ENCODE assay signal across 1 cellular context in the genomic region with DNA sequence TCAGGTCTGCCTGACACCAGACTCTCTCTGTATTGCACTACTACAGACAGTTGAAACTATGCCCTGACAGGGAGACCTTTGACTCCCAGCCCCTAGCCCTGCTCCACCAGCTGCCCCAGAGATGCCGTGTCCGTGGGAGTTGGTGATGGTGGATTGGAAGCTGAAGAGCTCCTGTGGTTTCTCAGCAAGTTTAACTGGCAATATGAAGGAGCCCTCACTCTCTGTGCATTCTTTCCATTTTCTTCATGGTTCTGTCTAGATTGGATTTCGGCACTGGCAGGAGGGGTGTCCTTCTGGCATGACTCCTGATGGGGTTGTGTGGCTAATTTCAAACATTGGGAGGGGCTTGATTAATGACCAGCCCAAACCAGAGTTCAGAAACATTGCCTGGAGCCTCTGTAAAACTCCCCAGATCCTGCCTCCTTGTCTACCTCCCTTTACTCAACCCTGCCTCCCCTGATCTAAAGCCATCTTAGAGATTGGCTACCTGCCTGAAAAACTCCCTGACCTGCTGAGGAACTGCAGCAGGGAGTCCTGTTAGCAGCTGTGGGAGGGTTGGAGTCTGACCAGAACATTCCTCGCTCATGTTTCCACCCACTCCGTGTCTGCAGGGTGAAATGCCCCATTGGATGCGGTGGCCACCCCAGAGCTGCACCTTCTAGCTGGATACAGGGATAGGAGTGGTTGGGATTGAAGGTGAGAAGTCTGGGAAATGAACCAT.
TF ChIP-seq lines count a peak whose summit lies in the region.

No MANE protein-coding gene starts in this region.

TF ChIP-seq in H1, 55 proteins besides CTCF, POLR2A, EP300 and RAD21 (continued from another document):
- TF ChIP-seq, protein P1, sequence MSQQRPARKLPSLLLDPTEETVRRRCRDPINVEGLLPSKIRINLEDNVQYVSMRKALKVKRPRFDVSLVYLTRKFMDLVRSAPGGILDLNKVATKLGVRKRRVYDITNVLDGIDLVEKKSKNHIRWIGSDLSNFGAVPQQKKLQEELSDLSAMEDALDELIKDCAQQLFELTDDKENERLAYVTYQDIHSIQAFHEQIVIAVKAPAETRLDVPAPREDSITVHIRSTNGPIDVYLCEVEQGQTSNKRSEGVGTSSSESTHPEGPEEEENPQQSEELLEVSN (IDR thresholded peaks at IDR 0.05) = no peak
- no peak for TF ChIP-seq YY1 (IDR thresholded peaks at IDR 0.05; ENCODE audit: low read depth, low read length)
- TF ChIP-seq TAF1 (IDR thresholded peaks at IDR 0.05; ENCODE audit: low read depth, low read length) = no peak
- no peak for TF ChIP-seq SIX5 (IDR thresholded peaks at IDR 0.05; ENCODE audit: low read depth, low read length)
- TF ChIP-seq, protein P2, sequence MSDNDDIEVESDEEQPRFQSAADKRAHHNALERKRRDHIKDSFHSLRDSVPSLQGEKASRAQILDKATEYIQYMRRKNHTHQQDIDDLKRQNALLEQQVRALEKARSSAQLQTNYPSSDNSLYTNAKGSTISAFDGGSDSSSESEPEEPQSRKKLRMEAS (IDR thresholded peaks at IDR 0.05) = no peak
- no peak for TF ChIP-seq SP2 (IDR thresholded peaks at IDR 0.05; ENCODE audit: low read length)
- no peak for TF ChIP-seq CBX5 (IDR thresholded peaks at IDR 0.05; ENCODE audit: low read depth, low read length)
- no peak for TF ChIP-seq KDM4A (IDR thresholded peaks at IDR 0.05; ENCODE audit: low read depth, low read length, severe bottlenecking)
- no peak for TF ChIP-seq KDM5A (IDR thresholded peaks at IDR 0.05; ENCODE audit: low read length)
- TF ChIP-seq RXRA (IDR thresholded peaks at IDR 0.05; ENCODE audit: insufficient read depth, low read depth, low read length) = no peak
